8 cellular contexts compared by ENCODE assay signal in genomic region chr11:122983438-122984185, GRCh38. TPM values are rescaled to one million over a fixed set of nuclear protein-coding genes. Genes with fewer than 3 reads are reported as not detected.
DNase-seq lines count a peak whose midpoint lies in the region; ATAC-seq and TF ChIP-seq lines count a peak whose summit lies in the region.

No MANE protein-coding gene starts in this region.

- no peak overlapping the region for H2AFZ ChIP-seq in H9 (ENCODE audit: low read length)

- WGBS in H9 (ENCODE audit: extremely low coverage, insufficient read length, low lambda C conversion rate), result 88% methylated on average over 1 of the region's 26 CpGs
- 15 to 25% methylated on average over 9 of the region's 26 CpGs for WGBS in gastroesophageal sphincter (ENCODE audit: low coverage in 1 of 2), 2 donors

- H2BK12ac ChIP-seq in H9 (ENCODE audit: insufficient read length, low read depth, low read length), result no peak overlapping the region

- no peak overlapping the region for H2BK20ac ChIP-seq in H9 (ENCODE audit: low read depth, low read length, poor library complexity, severe bottlenecking)

- H4K20me1 ChIP-seq in H9 (ENCODE audit: control insufficient read depth, insufficient read depth, insufficient read length), result no peaks in the 10 kb centered on the region

- H3K27ac Mint-ChIP-seq in H9 (no peak overlapping the region), T-cell (no peak overlapping the region)

- no peak for TF ChIP-seq POLR2A in gastroesophageal sphincter (IDR thresholded peaks at IDR 0.05)

- H3K14ac ChIP-seq in H9 (ENCODE audit: insufficient read depth, low read length), result no peak overlapping the region

- H4K5ac ChIP-seq in H9 (ENCODE audit: insufficient read length, low read depth, low read length), result no peak overlapping the region

- H3K23ac ChIP-seq in H9 (ENCODE audit: insufficient read length, low read depth, low read length), result no peak overlapping the region

- H3K79me1 ChIP-seq in H9 (ENCODE audit: insufficient read depth, low read depth, low read length, poor library complexity, severe bottlenecking), result no peaks in the 10 kb centered on the region

- H3K4me1 ChIP-seq in H9 (ENCODE audit: insufficient read depth, low read length), result no peaks in the 10 kb centered on the region; the same call in 1 of the 2 replicates
- H3K4me1 ChIP-seq in gastroesophageal sphincter, result peaks cover 0 to 37% (median 22%) of the 10 kb centered on the region in 3 donors
- H3K4me1 ChIP-seq in skeletal muscle satellite cell (ENCODE audit: control insufficient read depth, insufficient read depth, low read length), result peaks cover 8% of the 10 kb centered on the region

- no peak overlapping the region for H3K4ac ChIP-seq in H9 (ENCODE audit: low read depth, low read length)

- no peak overlapping the region for H2AK5ac ChIP-seq in H9 (ENCODE audit: insufficient read length, low read length)

- TF ChIP-seq CTCF in H9 (conservative IDR thresholded peaks at IDR 0.05) (no peak), gastroesophageal sphincter (IDR thresholded peaks at IDR 0.05) (no peak)

- peaks cover 0 to 5% of the 10 kb centered on the region in 2 experiments; a peak in 2 of 5 replicates for H3K9me3 Mint-ChIP-seq in H9
- no peaks in the 10 kb centered on the region for H3K9me3 Mint-ChIP-seq in T-cell

- no peak for ATAC-seq in T-cell (replicated peaks in 1 of 4)
- ATAC-seq in gastroesophageal sphincter, result no peak
- ATAC-seq in HG03521 (IDR thresholded peaks at IDR 0.05; ENCODE audit: unreplicated experiment), result no peak
- no peak for ATAC-seq in HG03342 (IDR thresholded peaks at IDR 0.05; ENCODE audit: unreplicated experiment)
- no peak for ATAC-seq in GM21717 (IDR thresholded peaks at IDR 0.05; ENCODE audit: unreplicated experiment)

- peak overlapping the region; percentile 83 to 93 for H3K4me3 Mint-ChIP-seq in H9
- peak overlapping the region; percentile 77 to 83 (median 81) for H3K4me3 Mint-ChIP-seq in T-cell

- H3K9ac ChIP-seq in H9 (ENCODE audit: extremely low read depth, insufficient read length, low read length) (peak overlapping the region; percentile 9), skeletal muscle satellite cell (ENCODE audit: low read depth, low read length) (no peak overlapping the region)

- H3K23me2 ChIP-seq in H9 (ENCODE audit: insufficient read length, low read depth, low read length, poor library complexity, severe bottlenecking), result peaks cover 9% of the 10 kb centered on the region

- H3K4me1 Mint-ChIP-seq in H9 (peaks cover 31 to 38% of the 10 kb centered on the region in 2 experiments), T-cell (peaks cover 29 to 40% (median 31%) of the 10 kb centered on the region in 3 donors)

- no peaks in the 10 kb centered on the region; a peak in 1 of 7 replicates for H3K36me3 Mint-ChIP-seq in H9 (ENCODE audit: insufficient read depth in 1 of 3, low read depth in 3 of 3)
- H3K36me3 Mint-ChIP-seq in T-cell, result no peaks in the 10 kb centered on the region

- no peak for TF ChIP-seq EP300 in gastroesophageal sphincter (IDR thresholded peaks at IDR 0.05)

- H3K4me3 ChIP-seq in gastroesophageal sphincter, result peak overlapping the region; percentile 47 to 65
- peak overlapping the region; percentile 68 for H3K4me3 ChIP-seq in skeletal muscle satellite cell (ENCODE audit: low read length)

- CTCF ChIA-PET in T-cell (lab: Charles Lee), result no interaction called here

- H4K91ac ChIP-seq in H9 (ENCODE audit: insufficient read length, low read depth, low read length), result no peak overlapping the region

- H2BK5ac ChIP-seq in H9 (ENCODE audit: insufficient read length, low read length), result no peak overlapping the region

- H3T11ph ChIP-seq in H9 (ENCODE audit: low read length), result no peak overlapping the region

- H3K18ac ChIP-seq in H9 (ENCODE audit: insufficient read length, low read depth, low read length), result no peak overlapping the region

- H3K27ac ChIP-seq in H9 (ENCODE audit: insufficient read length, low read depth, low read length) (no peak overlapping the region), gastroesophageal sphincter (no peak overlapping the region)

- no peak overlapping the region for H3K56ac ChIP-seq in H9 (ENCODE audit: insufficient read length, low read depth, low read length)

- no peak overlapping the region for H2BK15ac ChIP-seq in H9 (ENCODE audit: low read depth, low read length)

- H3K27me3 Mint-ChIP-seq in H9 (ENCODE audit: low read depth), result peaks cover 97% of the 10 kb centered on the region
- peaks cover 69 to 86% of the 10 kb centered on the region in 2 donors for H3K27me3 Mint-ChIP-seq in T-cell

- no peak overlapping the region for H2BK120ac ChIP-seq in H9 (ENCODE audit: low read depth, low read length, poor library complexity, severe bottlenecking)

- POLR2A ChIA-PET in T-cell (lab: Charles Lee), result no interaction called here

- H3K9me3 ChIP-seq in H9 (ENCODE audit: control insufficient read depth, low read depth, low read length) (no peaks in the 10 kb centered on the region), gastroesophageal sphincter (no peaks in the 10 kb centered on the region), skeletal muscle satellite cell (replicated peaks; ENCODE audit: low read length) (peaks cover 5% of the 10 kb centered on the region)

- H3K36me3 ChIP-seq in gastroesophageal sphincter, result no peaks in the 10 kb centered on the region
- H3K36me3 ChIP-seq in skeletal muscle satellite cell (ENCODE audit: insufficient read depth, low read length), result no peaks in the 10 kb centered on the region

- H3K27me3 ChIP-seq in H9 (ENCODE audit: insufficient read depth, low read length), result peaks cover 53% of the 10 kb centered on the region
- peaks cover 98% of the 10 kb centered on the region for H3K27me3 ChIP-seq in gastroesophageal sphincter
- H3K27me3 ChIP-seq in skeletal muscle satellite cell (ENCODE audit: control insufficient read depth, insufficient read depth, low read length), result peaks cover 87% of the 10 kb centered on the region

- no peak overlapping the region for H4K8ac ChIP-seq in H9 (replicated peaks; ENCODE audit: insufficient read length, low read depth, low read length)

- H3K4me2 ChIP-seq in H9 (ENCODE audit: insufficient read depth, insufficient read length, low read length) (peak overlapping the region; percentile 88), skeletal muscle satellite cell (ENCODE audit: low read length) (peak overlapping the region; percentile 79)

- H3K79me2 ChIP-seq in H9 (ENCODE audit: insufficient read depth, low read length), result no peaks in the 10 kb centered on the region

- DNase-seq in H9, result peak; percentile 36
- DNase-seq in T-cell, result no peak
- no peak for DNase-seq in DMS114 treated with DMSO at 0.1 percent for 48 hours (lab: John Stamatoyannopoulos, UW; ENCODE audit: unreplicated experiment)

RNA-seq across cellular contexts. Expression of gene BSX, which starts 2.0 kb away (rescaled TPM):
- total RNA-seq in H9 (2021) (not detected in 2 replicates), T-cell (not detected), gastroesophageal sphincter (not detected)
- not detected in 2 replicates for total RNA-seq in skeletal muscle satellite cell (2012; rRNA removed)
